In the genomic region with DNA sequence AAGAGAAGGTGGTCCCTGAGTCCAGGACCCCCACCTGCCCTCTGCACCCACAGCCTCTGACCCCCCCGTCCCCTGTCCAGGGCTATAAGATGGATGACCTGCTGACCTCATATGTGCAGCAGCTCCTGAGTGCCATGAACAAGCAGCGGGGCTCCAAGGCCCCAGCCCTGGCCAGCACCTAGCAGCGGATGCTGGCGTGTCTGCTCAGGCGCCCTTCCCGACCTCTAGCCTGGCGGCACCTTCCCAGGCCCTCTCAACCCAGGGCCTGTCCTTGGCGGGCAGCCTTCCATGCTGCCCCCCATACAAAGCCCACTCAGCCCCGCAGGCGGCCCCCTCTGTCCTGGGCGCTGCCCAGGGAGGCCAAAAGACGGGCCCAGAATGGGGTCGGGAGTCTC, we compare ENCODE assay signal across 8 cellular contexts. TPM values are rescaled to one million over a fixed set of nuclear protein-coding genes. Genes with fewer than 3 reads are reported as not detected.
DNase-seq lines count a peak whose midpoint lies in the region; ATAC-seq, FAIRE-seq and TF ChIP-seq lines count a peak whose summit lies in the region.

No MANE protein-coding gene starts in this region.

- peak overlapping the region; percentile 84 for H2BK12ac ChIP-seq in trophoblast cell (ENCODE audit: low read length)

- H4K8ac ChIP-seq in trophoblast cell (ENCODE audit: low read depth, low read length), result peak overlapping the region; percentile 18

- peak overlapping the region; percentile 87 for H3K14ac ChIP-seq in trophoblast cell (ENCODE audit: low read length)

- peak overlapping the region; percentile 82 for H2BK120ac ChIP-seq in trophoblast cell (ENCODE audit: insufficient read depth, low read length, poor library complexity)

- H3K4me3 ChIP-seq in AG04450 (ENCODE audit: low read depth, low read length) (no peak overlapping the region), OCI-LY3 (ENCODE audit: low read length) (no peak overlapping the region), esophagus squamous epithelium (no peak overlapping the region), trophoblast cell (ENCODE audit: low read depth, low read length) (no peak overlapping the region)

- no peaks in the 10 kb centered on the region for H4K20me1 ChIP-seq in OCI-LY3 (ENCODE audit: insufficient read depth, low read length)

- CTCF ChIA-PET in AG04450 (lab: Charles Lee), result interaction anchor here (0.6 to 0.9 kb wide), 2 partner anchors 13 to 46 kb away, joined by 3 read pairs; no protein-coding TSS in a partner anchor

- peaks cover 33% of the 10 kb centered on the region for H3K4me1 ChIP-seq in OCI-LY3 (ENCODE audit: low read length)
- H3K4me1 ChIP-seq in esophagus squamous epithelium, result peaks cover 11 to 48% (median 26%) of the 10 kb centered on the region in 3 donors
- H3K4me1 ChIP-seq in trophoblast cell (ENCODE audit: control insufficient read depth in 1 of 2, insufficient read depth in 2 of 2, low read length in 2 of 2), result peaks cover 18 to 28% of the 10 kb centered on the region in 2 experiments

- FAIRE-seq in frontal cortex (lab: Jason Lieb, UNC), result no peak

- H3K4me2 ChIP-seq in OCI-LY3 (ENCODE audit: low read length) (peak overlapping the region; percentile 8; the same call in 1 of the 2 replicates), trophoblast cell (ENCODE audit: low read length) (peak overlapping the region; percentile 17)

- WGBS in esophagus squamous epithelium, 2 donors, result 20 to 52% methylated on average over 2 to 5 of the region's 13 CpGs
- WGBS in trophoblast cell (ENCODE audit: extremely low coverage, insufficient coverage, insufficient read length), result no CpG with 5 or more reads among the region's 13 CpGs

- peak overlapping the region; percentile 63 for H2BK5ac ChIP-seq in trophoblast cell (ENCODE audit: low read depth, low read length, poor library complexity)

- no peak overlapping the region for H3K23ac ChIP-seq in trophoblast cell (ENCODE audit: low read length)

- TF ChIP-seq POLR2A in esophagus squamous epithelium (IDR thresholded peaks at IDR 0.05), result no peak

- no peak for DNase-seq in AG04450 (ENCODE audit: low read depth, low spot score)
- DNase-seq in esophagus squamous epithelium (lab: John Stamatoyannopoulos, UW), result no peak
- peak in 1 of 2 donors; percentile 51 for DNase-seq in trophoblast cell
- no peak for DNase-seq in NCI-H1436 (lab: John Stamatoyannopoulos, UW)
- no peak for DNase-seq in frontal cortex (ENCODE audit: low spot score in 2 of 2)
- no peak for DNase-seq in COLO829 (ENCODE audit: low spot score)

- H3K9ac ChIP-seq in OCI-LY3 (ENCODE audit: low read length) (no peak overlapping the region), trophoblast cell (ENCODE audit: low read length) (no peak overlapping the region)

- H2AK5ac ChIP-seq in trophoblast cell (ENCODE audit: low read length), result peak overlapping the region; percentile 80

- H3K79me2 ChIP-seq in OCI-LY3 (ENCODE audit: low read length) (no peaks in the 10 kb centered on the region), trophoblast cell (ENCODE audit: control insufficient read depth, insufficient read depth, low read length, poor library complexity) (peaks cover 3% of the 10 kb centered on the region)

- H3K9me3 ChIP-seq in AG04450 (ENCODE audit: control insufficient read depth, insufficient read depth, low read length), result no peaks in the 10 kb centered on the region; the same call in 1 of the 2 replicates
- H3K9me3 ChIP-seq in OCI-LY3 (ENCODE audit: insufficient read depth, low read length), result no peaks in the 10 kb centered on the region
- no peaks in the 10 kb centered on the region for H3K9me3 ChIP-seq in esophagus squamous epithelium
- H3K9me3 ChIP-seq in trophoblast cell (ENCODE audit: insufficient read depth, low read depth, low read length), result peaks cover 4% of the 10 kb centered on the region

- H3K36me3 ChIP-seq in OCI-LY3 (replicated peaks; ENCODE audit: low read depth, low read length) (no peaks in the 10 kb centered on the region), esophagus squamous epithelium (no peaks in the 10 kb centered on the region), trophoblast cell (ENCODE audit: control insufficient read depth in 1 of 2, insufficient read depth in 2 of 2, low read length in 2 of 2) (no peaks in the 10 kb centered on the region)

- no peak for ATAC-seq in GM19324 (IDR thresholded peaks at IDR 0.05; ENCODE audit: low FRiP score, unreplicated experiment)

- H2AFZ ChIP-seq in OCI-LY3 (ENCODE audit: low read depth, low read length), result no peak overlapping the region
- H2AFZ ChIP-seq in trophoblast cell (ENCODE audit: insufficient read depth, low read length, poor library complexity), result peak overlapping the region; percentile 78

- TF ChIP-seq CTCF in AG04450 (IDR thresholded peaks at IDR 0.05; ENCODE audit: low read depth, low read length) (no peak), OCI-LY3 (IDR thresholded peaks at IDR 0.05; ENCODE audit: low read depth, low read length) (no peak), esophagus squamous epithelium (IDR thresholded peaks at IDR 0.05) (no peak)

- H3K4ac ChIP-seq in trophoblast cell (ENCODE audit: low read depth, low read length), result peak overlapping the region; percentile 41

- H3K27me3 ChIP-seq in AG04450 (ENCODE audit: control insufficient read depth, insufficient read depth, low read length) (no peaks in the 10 kb centered on the region), OCI-LY3 (ENCODE audit: low read depth, low read length) (no peaks in the 10 kb centered on the region), esophagus squamous epithelium (no peaks in the 10 kb centered on the region), trophoblast cell (ENCODE audit: insufficient read depth, low read length) (no peaks in the 10 kb centered on the region)

- H3K18ac ChIP-seq in trophoblast cell (ENCODE audit: low read length), result peak overlapping the region; percentile 20

- peaks cover 25% of the 10 kb centered on the region for H3K79me1 ChIP-seq in trophoblast cell (ENCODE audit: low read length)

- H3K27ac ChIP-seq in AG04450 (ENCODE audit: low read depth, low read length), result peak overlapping the region; percentile 77
- H3K27ac ChIP-seq in OCI-LY3 (ENCODE audit: low read length), result no peak overlapping the region
- H3K27ac ChIP-seq in esophagus squamous epithelium, result peak overlapping the region; percentile 42 to 88 (median 67)
- peak overlapping the region; percentile 62 for H3K27ac ChIP-seq in trophoblast cell (ENCODE audit: low read depth, low read length)

- H4K12ac ChIP-seq in trophoblast cell (ENCODE audit: low read depth, low read length), result peak overlapping the region; percentile 10

- H4K91ac ChIP-seq in trophoblast cell (ENCODE audit: low read depth, low read length), result peak overlapping the region; percentile 92

- POLR2A ChIA-PET in AG04450 (lab: Yijun Ruan, JAX), result interaction anchor here (0.6 to 0.7 kb wide), 3 partner anchors 14 to 59 kb away, joined by 3 to 4 read pairs (median 3); no protein-coding TSS in a partner anchor

- intact Hi-C loops in esophagus squamous epithelium (cut with DNase I), result no loop called here

RNA-seq across cellular contexts. Expression of a gene that starts 8.7 kb away (rescaled TPM):
- polyA plus RNA-seq in AG04450 (2011; rRNA removed), result not detected in 2 replicates
- not detected in 2 replicates for polyA minus RNA-seq in AG04450 (2011; rRNA and poly(A)+ RNA removed)
- total RNA-seq in esophagus squamous epithelium, result not detected
- polyA plus RNA-seq in trophoblast cell (2013), result 0.25 and 0.33 TPM in 2 replicates
- 4.1 TPM for total RNA-seq in frontal cortex

RNA-seq across cellular contexts. Expression of a gene that starts 38.1 kb away (rescaled TPM):
- polyA plus RNA-seq in AG04450 (2011; rRNA removed), result 6.3 and 8.7 TPM in 2 replicates
- 11.4 and 15.3 TPM in 2 replicates for polyA minus RNA-seq in AG04450 (2011; rRNA and poly(A)+ RNA removed)
- 10 to 100 TPM in 1 of 4 donors, 1 to 10 TPM in 3; 2.4 to 29.6 (median 5.9) TPM for total RNA-seq in esophagus squamous epithelium
- polyA plus RNA-seq in trophoblast cell (2013), result 14.6 and 16.2 TPM in 2 replicates
- 1.2 TPM for total RNA-seq in frontal cortex
